Comparison of ENCODE assay signal across 8 cellular contexts in the genomic region with DNA sequence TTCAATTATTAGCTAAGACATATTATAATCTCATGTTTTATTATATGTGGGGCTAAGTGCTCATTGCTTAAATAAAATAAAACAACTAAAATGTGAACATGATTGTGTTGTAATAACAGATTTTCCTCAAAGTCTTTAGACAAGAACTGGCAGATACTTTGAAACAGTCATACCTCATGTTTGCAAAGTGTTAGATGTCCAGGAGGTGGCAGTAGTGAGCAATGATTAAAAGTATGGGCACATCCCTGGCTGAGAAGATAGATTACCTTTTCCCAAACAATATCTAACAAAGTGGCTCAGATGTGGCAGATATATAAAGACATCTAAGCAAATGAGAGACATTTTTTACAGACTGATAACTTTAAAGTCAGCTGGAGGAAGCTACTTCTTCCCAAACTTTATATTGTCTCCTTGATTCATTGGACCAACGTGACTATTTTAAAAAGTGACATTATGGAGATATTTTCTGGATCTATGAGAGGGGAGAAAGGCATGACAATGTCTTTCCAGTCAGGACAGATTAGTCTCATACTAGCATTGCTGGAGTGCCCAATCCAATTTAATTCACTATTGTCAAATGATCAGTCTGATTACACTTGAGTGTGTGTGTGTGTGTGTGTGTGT.
DNase-seq lines count a peak whose midpoint lies in the region; ATAC-seq and TF ChIP-seq lines count a peak whose summit lies in the region.

No MANE protein-coding gene starts in this region.

- H3K4me3 Mint-ChIP-seq in activated T-helper 17 cell treated with anti-CD3 and anti-CD28 coated beads, Interleukin-2, amount 50 U/mL, for 72 hours, result no peak overlapping the region

- no peak for TF ChIP-seq POLR2A in GM18505 (IDR thresholded peaks at IDR 0.05; ENCODE audit: borderline replicate concordance, extremely low read depth, insufficient read depth, insufficient read length)

- no peaks in the 10 kb centered on the region for H3K9me3 Mint-ChIP-seq in activated T-helper 17 cell treated with anti-CD3 and anti-CD28 coated beads, Interleukin-2, amount 50 U/mL, for 72 hours

- DNase-seq in NCI-H460 (ENCODE audit: extremely low read depth, low read depth) (peak; percentile 46), left ventricle myocardium inferior (no peak)
- peak in 3 of 4 experiments; percentile 9 to 30 (median 26) for DNase-seq in stimulated activated CD4-positive, alpha-beta T cell treated with anti-CD3 and anti-CD28 coated beads, Interleukin-1b, Interleukin-23, amount 100 ng/mL, for 24 hours (ENCODE audit: low read depth in 4 of 4, low spot score in 1 of 4)

- no peak overlapping the region for H3K4me3 ChIP-seq in left ventricle myocardium inferior

- peaks cover 20% of the 10 kb centered on the region for H3K4me1 ChIP-seq in left ventricle myocardium inferior

- H3K27ac ChIP-seq in C4-2B (no peak overlapping the region), left ventricle myocardium inferior (replicated peaks) (no peak overlapping the region)

- TF ChIP-seq CTCF in C4-2B (conservative IDR thresholded peaks at IDR 0.05) (peak; percentile 90), left ventricle myocardium inferior (IDR thresholded peaks at IDR 0.05; ENCODE audit: borderline replicate concordance) (peak; percentile 66)

- H3K27me3 Mint-ChIP-seq in activated T-helper 17 cell treated with anti-CD3 and anti-CD28 coated beads, Interleukin-2, amount 50 U/mL, for 72 hours, result no peaks in the 10 kb centered on the region

- H3K27ac Mint-ChIP-seq in activated T-helper 17 cell treated with anti-CD3 and anti-CD28 coated beads, Interleukin-2, amount 50 U/mL, for 72 hours, result no peak overlapping the region

- H3K36me3 Mint-ChIP-seq in activated T-helper 17 cell treated with anti-CD3 and anti-CD28 coated beads, Interleukin-2, amount 50 U/mL, for 72 hours (ENCODE audit: low read depth), result no peaks in the 10 kb centered on the region

- ATAC-seq in GM18505 (IDR thresholded peaks at IDR 0.05; ENCODE audit: unreplicated experiment), result peak; percentile 81
- peak; percentile 78 for ATAC-seq in HG02938 (IDR thresholded peaks at IDR 0.05; ENCODE audit: unreplicated experiment)
- peak; percentile 47 for ATAC-seq in activated T-helper 17 cell treated with anti-CD3 and anti-CD28 coated beads, Interleukin-2, amount 50 U/mL, for 72 hours (replicated peaks)
- ATAC-seq in HG03108 (IDR thresholded peaks at IDR 0.05; ENCODE audit: unreplicated experiment), result no peak

- H3K4me1 Mint-ChIP-seq in activated T-helper 17 cell treated with anti-CD3 and anti-CD28 coated beads, Interleukin-2, amount 50 U/mL, for 72 hours, result no peaks in the 10 kb centered on the region

- H3K9me3 ChIP-seq in left ventricle myocardium inferior (replicated peaks), result no peaks in the 10 kb centered on the region

- H3K27me3 ChIP-seq in left ventricle myocardium inferior (ENCODE audit: low read depth), result no peaks in the 10 kb centered on the region

- intact Hi-C loops in left ventricle myocardium inferior (cut with micrococcal nuclease), result no loop called here

- H3K36me3 ChIP-seq in left ventricle myocardium inferior, result no peaks in the 10 kb centered on the region
